In the genomic region with DNA sequence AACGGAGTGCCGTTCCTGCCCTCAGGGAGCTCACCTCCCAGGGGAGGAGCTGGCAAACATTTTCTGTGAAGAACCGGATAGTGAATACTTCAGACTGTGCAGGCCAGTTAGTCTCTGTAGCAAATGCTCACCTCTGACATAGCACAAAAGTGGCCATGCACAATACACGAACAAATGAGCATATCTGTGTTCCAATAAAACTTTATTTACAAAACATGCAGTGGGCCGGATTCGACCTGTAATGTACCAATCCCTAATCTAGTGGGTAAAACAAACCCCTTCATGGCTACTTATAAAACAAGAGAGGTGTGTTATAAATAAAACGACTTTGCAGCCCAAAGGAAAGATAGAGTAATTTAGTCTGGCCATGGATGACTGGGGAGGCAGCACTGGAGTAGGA, we compare ENCODE assay signal across 22 cellular contexts. TPM values are rescaled to one million over a fixed set of nuclear protein-coding genes. Genes with fewer than 3 reads are reported as not detected.
"Had no signal": no experiment of that assay in that cellular context is flagged by ENCODE, and none has a peak within 500 bp of the region (broad histone marks: within the 10 kb centered on the region; RNA-seq: fewer than 3 reads in every experiment).

No MANE protein-coding gene starts in this region.

- H3K27me3 ChIP-seq: body of pancreas, testis had no signal

- H3K9me3 ChIP-seq: body of pancreas, testis had no signal

- FAIRE-seq: keratinocyte had no signal

- ATAC-seq: body of pancreas; effector memory CD8-positive, alpha-beta T cell; T-cell had no signal

- H3K4me3 Mint-ChIP-seq: activated B cell treated with CpG ODN at 0.5 μM for 24 hours; activated CD4-positive, alpha-beta memory T cell treated with anti-CD3 and anti-CD28 coated beads for 36 hours; activated naive CD8-positive, alpha-beta T cell treated with anti-CD3 and anti-CD28 coated beads, Interleukin-2, amount 10 ng/mL, durations not matched to agents 7 days and 5 days; effector memory CD8-positive, alpha-beta T cell; stimulated activated naive CD8-positive, alpha-beta T cell treated with anti-CD3 and anti-CD28 coated beads, Interleukin-15, Interleukin-2, amounts not matched to agents 100 ng/mL and 50 ng/mL, for 24 hours; T-cell had no signal

- H3K27me3 Mint-ChIP-seq: activated B cell treated with CpG ODN at 0.5 μM for 24 hours; activated CD4-positive, alpha-beta memory T cell treated with anti-CD3 and anti-CD28 coated beads for 36 hours had no signal

- H3K4me3 ChIP-seq: body of pancreas, lung, skin epidermis had no signal

- DNase-seq: activated B cell treated with CpG ODN at 0.5 μM for 24 hours; activated CD4-positive, alpha-beta memory T cell treated with anti-CD3 and anti-CD28 coated beads for 36 hours; activated CD4-positive, alpha-beta T cell treated with anti-CD3 and anti-CD28 coated beads for 4 hours; activated naive CD4-positive, alpha-beta T cell treated with Interleukin-2 at 50 U/mL for 16 hours; activated naive CD8-positive, alpha-beta T cell treated with anti-CD3 and anti-CD28 coated beads, Interleukin-2, amount 10 ng/mL, durations not matched to agents 7 days and 5 days; activated T-cell treated with anti-CD3 and anti-CD28 coated beads, Interleukin-2, amount 50 U/mL, for 1 hour; amygdala; body of pancreas; effector memory CD8-positive, alpha-beta T cell; foreskin fibroblast; glutamatergic neuron; hypothalamus; occipital lobe; stimulated activated CD4-positive, alpha-beta T cell treated with anti-CD3 and anti-CD28 coated beads, Interleukin-2, amount 100 ng/mL, for 48 hours; T-cell; T-helper 9 cell; testis had no signal

- H3K4me1 Mint-ChIP-seq: activated B cell treated with CpG ODN at 0.5 μM for 24 hours, T-cell had no signal

- H3K9me3 Mint-ChIP-seq: activated B cell treated with CpG ODN at 0.5 μM for 24 hours; activated CD4-positive, alpha-beta memory T cell treated with anti-CD3 and anti-CD28 coated beads for 36 hours; activated naive CD8-positive, alpha-beta T cell treated with anti-CD3 and anti-CD28 coated beads, Interleukin-2, amount 10 ng/mL, durations not matched to agents 7 days and 5 days; activated T-helper 2 cell treated with anti-CD3 and anti-CD28 coated beads, Interferon-gamma antibody, Interleukin-2, Interleukin-4, amounts not matched to agents 10 μg/mL and 5 μg/mL and 100 μg/mL, durations not matched to agents 14 hours and 24 hours and 36 hours; effector memory CD8-positive, alpha-beta T cell; stimulated activated naive CD8-positive, alpha-beta T cell treated with anti-CD3 and anti-CD28 coated beads, Interleukin-15, Interleukin-2, amounts not matched to agents 100 ng/mL and 50 ng/mL, for 24 hours; T-cell had no signal

- H3K4me1 ChIP-seq: testis had no signal

- H3K27ac ChIP-seq: body of pancreas, skin epidermis, testis had no signal

- H3K27ac Mint-ChIP-seq: activated B cell treated with CpG ODN at 0.5 μM for 24 hours; activated CD4-positive, alpha-beta memory T cell treated with anti-CD3 and anti-CD28 coated beads for 36 hours; activated naive CD8-positive, alpha-beta T cell treated with anti-CD3 and anti-CD28 coated beads, Interleukin-2, amount 10 ng/mL, durations not matched to agents 7 days and 5 days; activated T-helper 2 cell treated with anti-CD3 and anti-CD28 coated beads, Interferon-gamma antibody, Interleukin-2, Interleukin-4, amounts not matched to agents 10 μg/mL and 5 μg/mL and 100 μg/mL, durations not matched to agents 14 hours and 24 hours and 36 hours; effector memory CD8-positive, alpha-beta T cell; stimulated activated naive CD8-positive, alpha-beta T cell treated with anti-CD3 and anti-CD28 coated beads, Interleukin-15, Interleukin-2, amounts not matched to agents 100 ng/mL and 50 ng/mL, for 24 hours; T-cell had no signal

- H3K36me3 Mint-ChIP-seq: activated CD4-positive, alpha-beta memory T cell treated with anti-CD3 and anti-CD28 coated beads for 36 hours; activated naive CD8-positive, alpha-beta T cell treated with anti-CD3 and anti-CD28 coated beads, Interleukin-2, amount 10 ng/mL, durations not matched to agents 7 days and 5 days; T-cell had no signal

RNA-seq across cellular contexts. Expression of a gene that starts 48.7 kb away (rescaled TPM):
- total RNA-seq: activated CD4-positive, alpha-beta memory T cell treated with anti-CD3 and anti-CD28 coated beads for 36 hours had no signal
